In genomic region chr6:7042654-7043545, GRCh38 we compare ENCODE assay signal across 9 cellular contexts.
DNase-seq lines count a peak whose midpoint lies in the region; ATAC-seq and TF ChIP-seq lines count a peak whose summit lies in the region.
"Had no signal": no experiment of that assay in that cellular context is flagged by ENCODE, and none has a peak within 500 bp of the region (broad histone marks: within the 10 kb centered on the region; RNA-seq: fewer than 3 reads in every experiment).

No MANE protein-coding gene starts in this region.

- no peaks in the 10 kb centered on the region for H3K9me3 Mint-ChIP-seq in stimulated activated naive B cell treated with anti-CD40 and anti-IgM and Interleukin-4, amounts not matched to agents 10 μg/mL and 1 μg/mL and 100 μg/mL, for 72 hours

- intact Hi-C loops in body of pancreas (cut with DNase I): no loop called here

- no peaks in the 10 kb centered on the region for H3K27me3 Mint-ChIP-seq in stimulated activated naive B cell treated with anti-CD40 and anti-IgM and Interleukin-4, amounts not matched to agents 10 μg/mL and 1 μg/mL and 100 μg/mL, for 72 hours

- H3K4me3 ChIP-seq in HUES64 (ENCODE audit: low read length) (no peak overlapping the region), body of pancreas (no peak overlapping the region), liver (ENCODE audit: low read depth in 1 of 3, low read length in 3 of 3) (peak overlapping the region; percentile 27 to 37 (median 27))

- H3K4me1 ChIP-seq in HUES64 (ENCODE audit: insufficient read depth, low read length) (peaks cover 23% of the 10 kb centered on the region), body of pancreas (peaks cover 18% of the 10 kb centered on the region), liver (ENCODE audit: control insufficient read depth in 4 of 4, insufficient read depth in 4 of 4, low read length in 3 of 4) (peaks cover 10 to 27% (median 15%) of the 10 kb centered on the region in 4 donors), foreskin keratinocyte (peaks cover 6% of the 10 kb centered on the region)

- H3K36me3 ChIP-seq in HUES64 (ENCODE audit: insufficient read depth, low read length): no peaks in the 10 kb centered on the region
- H3K36me3 ChIP-seq in body of pancreas (replicated peaks in 1 of 2; ENCODE audit: insufficient read depth in 1 of 2, low read depth in 2 of 2): no peaks in the 10 kb centered on the region
- H3K36me3 ChIP-seq in liver (ENCODE audit: control insufficient read depth in 4 of 4, insufficient read depth in 3 of 4, low read depth in 1 of 4, low read length in 3 of 4): no peaks in the 10 kb centered on the region

- peaks cover 23 to 30% of the 10 kb centered on the region in 2 donors for H3K4me1 Mint-ChIP-seq in stimulated activated naive B cell treated with anti-CD40 and anti-IgM and Interleukin-4, amounts not matched to agents 10 μg/mL and 1 μg/mL and 100 μg/mL, for 72 hours

- TF ChIP-seq RAD21 in liver (IDR thresholded peaks at IDR 0.05): peak; percentile 72 to 75

- WGBS in HUES64: 69% methylated on average over 10 of the region's 11 CpGs
- WGBS in body of pancreas, 2 donors: 54 to 60% methylated on average over 11 of the region's 11 CpGs
- 27% methylated on average over 11 of the region's 11 CpGs for WGBS in liver

- ATAC-seq in body of pancreas (peak; percentile 61), foreskin keratinocyte (no peak)
- ATAC-seq in stimulated activated naive B cell treated with anti-CD40 and anti-IgM and Interleukin-4, amounts not matched to agents 10 μg/mL and 1 μg/mL and 100 μg/mL, for 72 hours (replicated peaks): no peak

- H3K27me3 ChIP-seq in HUES64 (ENCODE audit: insufficient read depth, low read length) (no peaks in the 10 kb centered on the region), body of pancreas (no peaks in the 10 kb centered on the region), liver (ENCODE audit: control insufficient read depth in 4 of 4, insufficient read depth in 4 of 4, low read length in 3 of 4) (no peaks in the 10 kb centered on the region), foreskin keratinocyte (no peaks in the 10 kb centered on the region)

- H3K36me3 Mint-ChIP-seq in stimulated activated naive B cell treated with anti-CD40 and anti-IgM and Interleukin-4, amounts not matched to agents 10 μg/mL and 1 μg/mL and 100 μg/mL, for 72 hours: no peaks in the 10 kb centered on the region

- DNase-seq in body of pancreas: peak in 2 of 4 donors; percentile 11 to 14
- DNase-seq in stimulated activated naive B cell treated with anti-CD40 and anti-IgM and Interleukin-4, amounts not matched to agents 10 μg/mL and 1 μg/mL and 100 μg/mL, for 72 hours: no peak
- no peak for DNase-seq in NCI-H2029 treated with DMSO at 0.1 percent for 48 hours (lab: John Stamatoyannopoulos, UW)
- no peak for DNase-seq in foreskin keratinocyte
- DNase-seq in cerebellum (ENCODE audit: low spot score): no peak
- DNase-seq: T1000 had no signal

- no peak overlapping the region for H3K4me3 Mint-ChIP-seq in stimulated activated naive B cell treated with anti-CD40 and anti-IgM and Interleukin-4, amounts not matched to agents 10 μg/mL and 1 μg/mL and 100 μg/mL, for 72 hours

- H3K27ac ChIP-seq in HUES64 (ENCODE audit: low read depth, low read length): peak overlapping the region; percentile 57; the same call in 1 of the 2 replicates
- H3K27ac ChIP-seq in body of pancreas: peak overlapping the region in 3 of 4 donors; percentile 41 to 70 (median 61)
- H3K27ac ChIP-seq in liver (ENCODE audit: low read depth in 1 of 2, low read length in 2 of 2): peak overlapping the region; percentile 91 to 92
- no peak overlapping the region for H3K27ac ChIP-seq in foreskin keratinocyte
- H3K27ac ChIP-seq: KMS-11 had no signal

- no peak overlapping the region for H3K9ac ChIP-seq in HUES64 (ENCODE audit: low read depth, low read length)
- peak overlapping the region; percentile 72 to 79 for H3K9ac ChIP-seq in liver (ENCODE audit: low read depth in 1 of 2, low read length in 2 of 2)
- H3K9ac ChIP-seq: KMS-11 had no signal

- no peak for TF ChIP-seq POLR2A in body of pancreas (IDR thresholded peaks at IDR 0.05)

- peak overlapping the region; percentile 92 for H3K27ac Mint-ChIP-seq in stimulated activated naive B cell treated with anti-CD40 and anti-IgM and Interleukin-4, amounts not matched to agents 10 μg/mL and 1 μg/mL and 100 μg/mL, for 72 hours

- no peaks in the 10 kb centered on the region for H3K9me3 ChIP-seq in HUES64 (ENCODE audit: insufficient read depth, low read depth, low read length)
- H3K9me3 ChIP-seq in body of pancreas: no peaks in the 10 kb centered on the region
- H3K9me3 ChIP-seq in liver (ENCODE audit: control insufficient read depth in 4 of 4, low read length in 3 of 4): no peaks in the 10 kb centered on the region

- TF ChIP-seq CTCF in body of pancreas (IDR thresholded peaks at IDR 0.05) (no peak), liver (IDR thresholded peaks at IDR 0.05; ENCODE audit: low read depth, low read length, missing input control) (no peak), foreskin keratinocyte (conservative IDR thresholded peaks at IDR 0.05) (no peak)

TF ChIP-seq in liver, 16 proteins besides CTCF, POLR2A, EP300 and RAD21:
- peak; percentile 99 for TF ChIP-seq HNF4G (IDR thresholded peaks at IDR 0.05)
- peak in 1 of 2 donors; percentile 48 for TF ChIP-seq GABPA (IDR thresholded peaks at IDR 0.05 in 1 of 2, conservative IDR thresholded peaks at IDR 0.05 in 1 of 2)
- peak; percentile 56 to 80 for TF ChIP-seq EGR1 (IDR thresholded peaks at IDR 0.05; ENCODE audit: low read depth in 2 of 2)
- TF ChIP-seq SP1 (IDR thresholded peaks at IDR 0.05): peak; percentile 98
- TF ChIP-seq ATF3 (IDR thresholded peaks at IDR 0.05): peak; percentile 86
- TF ChIP-seq HNF4A (conservative IDR thresholded peaks at IDR 0.05): peak; percentile 99
- TF ChIP-seq, protein P1, sequence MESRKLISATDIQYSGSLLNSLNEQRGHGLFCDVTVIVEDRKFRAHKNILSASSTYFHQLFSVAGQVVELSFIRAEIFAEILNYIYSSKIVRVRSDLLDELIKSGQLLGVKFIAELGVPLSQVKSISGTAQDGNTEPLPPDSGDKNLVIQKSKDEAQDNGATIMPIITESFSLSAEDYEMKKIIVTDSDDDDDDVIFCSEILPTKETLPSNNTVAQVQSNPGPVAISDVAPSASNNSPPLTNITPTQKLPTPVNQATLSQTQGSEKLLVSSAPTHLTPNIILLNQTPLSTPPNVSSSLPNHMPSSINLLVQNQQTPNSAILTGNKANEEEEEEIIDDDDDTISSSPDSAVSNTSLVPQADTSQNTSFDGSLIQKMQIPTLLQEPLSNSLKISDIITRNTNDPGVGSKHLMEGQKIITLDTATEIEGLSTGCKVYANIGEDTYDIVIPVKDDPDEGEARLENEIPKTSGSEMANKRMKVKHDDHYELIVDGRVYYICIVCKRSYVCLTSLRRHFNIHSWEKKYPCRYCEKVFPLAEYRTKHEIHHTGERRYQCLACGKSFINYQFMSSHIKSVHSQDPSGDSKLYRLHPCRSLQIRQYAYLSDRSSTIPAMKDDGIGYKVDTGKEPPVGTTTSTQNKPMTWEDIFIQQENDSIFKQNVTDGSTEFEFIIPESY (IDR thresholded peaks at IDR 0.05): peak; percentile 81
- peak; percentile 87 for TF ChIP-seq REST (IDR thresholded peaks at IDR 0.05)
- TF ChIP-seq RXRA (IDR thresholded peaks at IDR 0.05): peak; percentile 97 to 98
- peak; percentile 80 for TF ChIP-seq FOXA2 (IDR thresholded peaks at IDR 0.05)
- TF ChIP-seq YY1 (IDR thresholded peaks at IDR 0.05): peak; percentile 88
- TF ChIP-seq, protein P2, sequence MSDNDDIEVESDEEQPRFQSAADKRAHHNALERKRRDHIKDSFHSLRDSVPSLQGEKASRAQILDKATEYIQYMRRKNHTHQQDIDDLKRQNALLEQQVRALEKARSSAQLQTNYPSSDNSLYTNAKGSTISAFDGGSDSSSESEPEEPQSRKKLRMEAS (IDR thresholded peaks at IDR 0.05): peak; percentile 97
- peak; percentile 64 for TF ChIP-seq FOXA1 (IDR thresholded peaks at IDR 0.05)
- peak; percentile 95 for TF ChIP-seq TAF1 (conservative IDR thresholded peaks at IDR 0.05)
- peak; percentile 72 for TF ChIP-seq NR2F2 (IDR thresholded peaks at IDR 0.05)
- peak; percentile 90 to 94 for TF ChIP-seq JUND (IDR thresholded peaks at IDR 0.05)

Comparison
In these comparisons a context has a peak if more than half of its experiments do, and no peak if none do; other contexts are left out.
1. H3K4me3 ChIP-seq: peak in liver (3 of 3); none in HUES64 (single experiment) and body of pancreas (0 of 2).